In the genomic region with DNA sequence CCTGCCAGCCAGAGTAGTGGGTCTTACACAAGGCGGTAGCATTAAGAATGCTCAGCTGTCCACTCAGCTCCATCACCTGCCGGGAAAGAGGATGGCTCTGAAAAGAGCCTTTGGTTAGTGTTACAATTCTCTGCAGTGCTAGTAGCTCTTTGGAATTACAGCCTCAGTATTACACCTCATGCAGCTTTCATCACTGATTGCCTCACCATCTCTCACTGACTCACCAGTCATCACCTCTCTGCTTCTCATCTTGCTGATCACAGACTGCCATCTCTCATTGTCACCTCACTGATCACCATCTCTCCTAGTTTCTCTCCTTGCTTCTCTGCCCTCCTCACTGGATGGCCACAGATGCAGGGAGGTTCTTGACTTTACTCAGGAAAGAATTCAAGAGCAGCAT, we compare ENCODE assay signal across 19 cellular contexts.
"Had no signal": no experiment of that assay in that cellular context is flagged by ENCODE, and none has a peak within 500 bp of the region (broad histone marks: within the 10 kb centered on the region; RNA-seq: fewer than 3 reads in every experiment).

No MANE protein-coding gene starts in this region.

- H3K27ac ChIP-seq: body of pancreas, colonic mucosa, sigmoid colon, spleen, upper lobe of left lung had no signal

- ATAC-seq: activated CD8-positive, alpha-beta T cell treated with anti-CD3 and anti-CD28 coated beads for 36 hours; activated T-helper 17 cell treated with anti-CD3 and anti-CD28 coated beads, Interleukin-2, amount 50 U/mL, for 72 hours; body of pancreas; SK-N-SH treated with all-trans-retinoic acid at 6 μM for 48 hours; T-cell had no signal

- H3K4me3 ChIP-seq: body of pancreas, colonic mucosa, sigmoid colon, spleen, upper lobe of left lung had no signal

- DNase-seq: activated CD4-positive, alpha-beta T cell treated with anti-CD3 and anti-CD28 coated beads, Interleukin-2, amount 10 ng/mL, durations not matched to agents 24 days and 14 days; activated CD8-positive, alpha-beta T cell treated with anti-CD3 and anti-CD28 coated beads for 36 hours; activated naive CD4-positive, alpha-beta T cell treated with Interleukin-2 at 50 U/mL for 16 hours; activated naive CD8-positive, alpha-beta T cell treated with anti-CD3 and anti-CD28 coated beads, Interleukin-2, amount 10 ng/mL, durations not matched to agents 7 days and 5 days; activated T-cell treated with anti-CD3 and anti-CD28 coated beads, Interleukin-2, amount 50 U/mL, for 1 hour; body of pancreas; central memory CD4-positive, alpha-beta T cell; colonic mucosa; erythroblast; hypothalamus; nucleus accumbens; sigmoid colon; stimulated activated naive CD4-positive, alpha-beta T cell; substantia nigra; T-cell; upper lobe of left lung had no signal

- H3K36me3 ChIP-seq: colonic mucosa, sigmoid colon, spleen, upper lobe of left lung had no signal

- H3K9me3 ChIP-seq: body of pancreas, colonic mucosa, sigmoid colon, spleen, upper lobe of left lung had no signal

- H3K4me1 ChIP-seq: body of pancreas, colonic mucosa, sigmoid colon, spleen, upper lobe of left lung had no signal

- H3K27me3 ChIP-seq: body of pancreas, colonic mucosa, sigmoid colon, spleen, upper lobe of left lung had no signal
